ENCODE assay signal across 8 cellular contexts in the genomic region with DNA sequence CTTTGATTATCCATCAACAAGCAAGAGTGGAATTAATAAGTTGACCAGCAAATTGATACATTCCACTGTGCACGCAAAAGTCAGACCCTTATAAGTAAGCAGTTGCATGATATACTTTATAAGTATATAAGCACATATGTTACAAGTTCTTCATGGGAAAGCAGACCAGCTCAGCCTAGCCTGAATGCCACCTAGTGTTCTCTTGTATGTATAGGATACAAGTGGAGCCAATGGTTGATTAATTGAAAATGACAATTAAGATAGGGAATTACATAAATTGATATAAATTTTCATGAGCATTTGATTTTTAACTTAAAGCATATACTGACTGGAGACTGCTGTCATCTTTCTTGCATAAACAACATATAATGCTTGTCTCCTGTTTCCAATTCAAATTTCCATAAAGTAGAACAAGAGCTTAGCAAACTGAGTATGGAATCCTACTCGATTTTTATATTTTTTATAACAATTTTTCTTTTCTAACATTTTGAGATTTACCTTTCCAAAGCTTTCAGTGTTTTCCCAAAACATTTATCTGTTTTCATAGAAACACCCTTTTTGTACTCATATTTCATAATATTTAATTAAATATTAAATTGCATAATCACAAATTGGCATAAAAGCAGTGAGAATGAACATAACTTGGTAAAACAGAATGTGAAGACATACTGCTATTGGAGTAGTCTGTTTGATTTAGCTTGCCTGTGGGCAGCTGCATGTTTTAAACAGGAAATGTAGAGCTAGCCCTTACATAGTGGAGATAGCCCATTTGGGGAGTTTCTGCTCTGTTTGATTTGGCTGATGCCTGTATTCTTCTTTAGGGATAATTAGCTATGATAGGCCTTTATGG.
DNase-seq lines count a peak whose midpoint lies in the region; ATAC-seq, FAIRE-seq and TF ChIP-seq lines count a peak whose summit lies in the region.

No MANE protein-coding gene starts in this region.

- POLR2A ChIA-PET in PC-3 (lab: Charles Lee; ENCODE audit: unreplicated experiment), result interaction anchor here (0.5 to 0.6 kb wide), 2 partner anchors 45 to 62 kb away, joined by 3 to 4 read pairs; no protein-coding TSS in a partner anchor
- POLR2A ChIA-PET in endothelial cell of umbilical vein (lab: Charles Lee), result no interaction called here

- peak; percentile 16 for DNase-seq in H7
- DNase-seq in PC-3, result peak; percentile 68
- DNase-seq in endothelial cell of umbilical vein (ENCODE audit: low read depth, low spot score), result peak; percentile 60
- peak; percentile 30 for DNase-seq in neural progenitor cell (ENCODE audit: low spot score)
- no peak for DNase-seq in frontal cortex (ENCODE audit: low spot score in 2 of 2)

- peaks cover 4% of the 10 kb centered on the region for H3K4me1 Mint-ChIP-seq in neural progenitor cell

- CTCF ChIA-PET in PC-3 (lab: Charles Lee) (interaction anchor here (0.5 to 1.8 kb wide), 7 partner anchors 13 to 396 kb away, joined by 3 to 6 read pairs (median 4); a partner anchor contains a TSS), endothelial cell of umbilical vein (lab: Charles Lee) (interaction anchor here (0.5 to 5.1 kb wide), 30 partner anchors 8 to 313 kb away, joined by 3 to 22 read pairs (median 4); a partner anchor contains a TSS)

- peaks cover 15% of the 10 kb centered on the region for H3K9me3 Mint-ChIP-seq in neural progenitor cell

- H4K20me1 ChIP-seq in PC-3 (ENCODE audit: low read length) (0 out of 2 replicates have a peak, but pooled peaks cover 3% of the 10 kb centered on the region), endothelial cell of umbilical vein (replicated peaks; ENCODE audit: control insufficient read depth, extremely low read depth, insufficient read depth, low read length) (no peaks in the 10 kb centered on the region), neural progenitor cell (ENCODE audit: low read depth) (no peaks in the 10 kb centered on the region)

- no peaks in the 10 kb centered on the region for H3K36me3 ChIP-seq in H7 (replicated peaks; ENCODE audit: control insufficient read depth, insufficient read depth, low read length)
- no peaks in the 10 kb centered on the region for H3K36me3 ChIP-seq in PC-3 (ENCODE audit: low read depth, low read length)
- no peaks in the 10 kb centered on the region for H3K36me3 ChIP-seq in endothelial cell of umbilical vein (ENCODE audit: control insufficient read depth in 2 of 2, extremely low read depth in 1 of 2, insufficient read depth in 2 of 2, low read length in 2 of 2)
- no peaks in the 10 kb centered on the region for H3K36me3 ChIP-seq in neural progenitor cell

- BruUV-seq in PC-3 (replicated peaks; lab: Mats Ljungman, UMichigan), result no TSS peak
- BruUV-seq in endothelial cell of umbilical vein (replicated peaks; lab: Mats Ljungman, UMichigan), result no TSS peak

- peaks cover 8% of the 10 kb centered on the region for H3K36me3 Mint-ChIP-seq in neural progenitor cell

- H3K27me3 Mint-ChIP-seq in neural progenitor cell (ENCODE audit: insufficient read depth, low read depth), result no peaks in the 10 kb centered on the region

- H3K9me2 ChIP-seq in PC-3 (replicated peaks; ENCODE audit: low read length), result no peaks in the 10 kb centered on the region

- H3K4me3 Mint-ChIP-seq in neural progenitor cell, result no peak overlapping the region

- peaks cover 10% of the 10 kb centered on the region for H3F3A ChIP-seq in PC-3 (ENCODE audit: low read length, unreplicated experiment)
- H3F3A ChIP-seq in neural progenitor cell (ENCODE audit: low read depth), result peaks cover 3% of the 10 kb centered on the region

- H3K4me3 ChIP-seq in H7 (ENCODE audit: insufficient read depth, low read depth, low read length) (no peak overlapping the region), PC-3 (ENCODE audit: low read length) (no peak overlapping the region), endothelial cell of umbilical vein (replicated peaks in 1 of 3; ENCODE audit: insufficient read depth in 1 of 3, low read depth in 1 of 3, low read length in 3 of 3) (no peak overlapping the region), neural progenitor cell (peak overlapping the region; percentile 2)

- TF ChIP-seq POLR2A in endothelial cell of umbilical vein (IDR thresholded peaks at IDR 0.05; ENCODE audit: low read depth, low read length), result no peak

- dilution Hi-C loops in endothelial cell of umbilical vein (cut with MboI; ENCODE audit: extremely low pct_ligation_motif_present, low sequenced_read_pairs), result no loop called here

- H2AFZ ChIP-seq in PC-3 (ENCODE audit: low read length), result no peak overlapping the region
- H2AFZ ChIP-seq in endothelial cell of umbilical vein (ENCODE audit: low read depth, low read length), result no peak overlapping the region
- no peak overlapping the region for H2AFZ ChIP-seq in neural progenitor cell (replicated peaks)

- no peak overlapping the region for H3K27ac ChIP-seq in C4-2B
- H3K27ac ChIP-seq in PC-3 (ENCODE audit: low read length), result no peak overlapping the region
- H3K27ac ChIP-seq in endothelial cell of umbilical vein (ENCODE audit: insufficient read depth, low read depth, low read length), result no peak overlapping the region
- H3K27ac ChIP-seq in neural progenitor cell, result no peak overlapping the region

- H3K4me2 ChIP-seq in PC-3 (ENCODE audit: low read length), result no peak overlapping the region
- no peak overlapping the region for H3K4me2 ChIP-seq in endothelial cell of umbilical vein (ENCODE audit: insufficient read depth, low read length)
- peak overlapping the region; percentile 52 for H3K4me2 ChIP-seq in neural progenitor cell

- FAIRE-seq in endothelial cell of umbilical vein (lab: Jason Lieb, UNC) (no peak), frontal cortex (lab: Jason Lieb, UNC) (no peak)

- no peak overlapping the region for H3K9ac ChIP-seq in PC-3 (ENCODE audit: low read length)
- H3K9ac ChIP-seq in endothelial cell of umbilical vein (replicated peaks; ENCODE audit: extremely low read depth, insufficient read depth, low read length), result no peak overlapping the region
- no peak overlapping the region for H3K9ac ChIP-seq in neural progenitor cell

- intact Hi-C loops in PC-3 (cut with micrococcal nuclease) (loop anchor here (1.0 to 2.0 kb wide), 3 partner anchors 62 to 313 kb away; a partner anchor contains a TSS), endothelial cell of umbilical vein (cut with micrococcal nuclease) (loop anchor here (1.0 kb wide), 4 partner anchors 41 to 313 kb away; no protein-coding TSS in a partner anchor)

- H3K4me1 ChIP-seq in PC-3 (ENCODE audit: insufficient read depth, low read length), result peaks cover 27% of the 10 kb centered on the region
- H3K4me1 ChIP-seq in endothelial cell of umbilical vein (ENCODE audit: control insufficient read depth, extremely low read depth, insufficient read depth, low read length), result peaks cover 30% of the 10 kb centered on the region
- peaks cover 19% of the 10 kb centered on the region for H3K4me1 ChIP-seq in neural progenitor cell

- H3K27me3 ChIP-seq in H7 (ENCODE audit: control insufficient read depth, insufficient read depth, low read length) (no peaks in the 10 kb centered on the region), PC-3 (ENCODE audit: low read length) (no peaks in the 10 kb centered on the region), endothelial cell of umbilical vein (ENCODE audit: control insufficient read depth in 2 of 2, insufficient read depth in 2 of 2, low read length in 2 of 2) (no peaks in the 10 kb centered on the region), neural progenitor cell (no peaks in the 10 kb centered on the region)

- TF ChIP-seq CTCF in C4-2B (conservative IDR thresholded peaks at IDR 0.05) (peak; percentile 79), PC-3 (conservative IDR thresholded peaks at IDR 0.05; ENCODE audit: low read depth, low read length) (peak; percentile 84), endothelial cell of umbilical vein (IDR thresholded peaks at IDR 0.05; ENCODE audit: extremely low read depth in 1 of 2, insufficient read depth in 1 of 2, low read depth in 1 of 2, low read length in 2 of 2) (peak; percentile 19 to 44), neural progenitor cell (IDR thresholded peaks at IDR 0.05) (peak; percentile 50)

- H3K9me3 ChIP-seq in PC-3 (ENCODE audit: low read length) (no peaks in the 10 kb centered on the region), endothelial cell of umbilical vein (replicated peaks; ENCODE audit: control insufficient read depth, insufficient read depth, low read length) (no peaks in the 10 kb centered on the region), neural progenitor cell (ENCODE audit: low read depth) (no peaks in the 10 kb centered on the region)

- peaks cover 23% of the 10 kb centered on the region for H3K79me2 ChIP-seq in PC-3 (ENCODE audit: low read length)
- peaks cover 7% of the 10 kb centered on the region for H3K79me2 ChIP-seq in endothelial cell of umbilical vein (ENCODE audit: control insufficient read depth, insufficient read depth, low read length)
- H3K79me2 ChIP-seq in neural progenitor cell (ENCODE audit: low read depth), result peaks cover 28% of the 10 kb centered on the region

- ATAC-seq in PC-3 (peak; percentile 46), GM19351 (IDR thresholded peaks at IDR 0.05; ENCODE audit: unreplicated experiment) (no peak)
- no peak for ATAC-seq in activated CD4-positive, CD25-positive, alpha-beta regulatory T cell treated with anti-CD3 and anti-CD28 coated beads, Interleukin-2, amount 50 U/mL, for 24 hours

- H3K9me1 ChIP-seq in endothelial cell of umbilical vein (replicated peaks; ENCODE audit: control insufficient read depth, extremely low read depth, insufficient read depth, low read length), result no peaks in the 10 kb centered on the region

- H3K27ac Mint-ChIP-seq in neural progenitor cell, result no peak overlapping the region

TF ChIP-seq in endothelial cell of umbilical vein, 7 proteins besides CTCF, POLR2A, EP300 and RAD21:
- TF ChIP-seq EZH2 (IDR thresholded peaks at IDR 0.05; ENCODE audit: borderline replicate concordance, low read depth, low read length, severe bottlenecking) (no peak), GATA2 (IDR thresholded peaks at IDR 0.05; ENCODE audit: insufficient read depth, insufficient read length, low read depth, low read length) (no peak), MYC (IDR thresholded peaks at IDR 0.05; ENCODE audit: low read depth, low read length) (no peak), JUN (IDR thresholded peaks at IDR 0.05; ENCODE audit: borderline replicate concordance, insufficient read depth, insufficient read length, low read depth) (no peak), FOS (IDR thresholded peaks at IDR 0.05; ENCODE audit: borderline replicate concordance, insufficient read depth, low read length) (no peak), POLR2AphosphoS5 (IDR thresholded peaks at IDR 0.05; ENCODE audit: insufficient read depth, low read depth, low read length) (no peak)
- TF ChIP-seq, protein P1, sequence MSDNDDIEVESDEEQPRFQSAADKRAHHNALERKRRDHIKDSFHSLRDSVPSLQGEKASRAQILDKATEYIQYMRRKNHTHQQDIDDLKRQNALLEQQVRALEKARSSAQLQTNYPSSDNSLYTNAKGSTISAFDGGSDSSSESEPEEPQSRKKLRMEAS (IDR thresholded peaks at IDR 0.05; ENCODE audit: insufficient read depth, insufficient read length), result no peak
TF ChIP-seq in endothelial cell of umbilical vein: peak in this region for 0.

Comparison
In these comparisons a context has a peak if more than half of its experiments do, and no peak if none do; other contexts are left out.
1. CTCF ChIP-seq: peak in every context shown above with its lines; median percentile 84 in PC-3; 79 in C4-2B; 50 in neural progenitor cell; 32 in endothelial cell of umbilical vein.
2. DNase-seq: peak in H7 (single experiment), PC-3 (single experiment), endothelial cell of umbilical vein (single experiment) and neural progenitor cell (single experiment); none in frontal cortex (0 of 2).